Comparison of ENCODE assay signal across 9 cellular contexts in the genomic region with DNA sequence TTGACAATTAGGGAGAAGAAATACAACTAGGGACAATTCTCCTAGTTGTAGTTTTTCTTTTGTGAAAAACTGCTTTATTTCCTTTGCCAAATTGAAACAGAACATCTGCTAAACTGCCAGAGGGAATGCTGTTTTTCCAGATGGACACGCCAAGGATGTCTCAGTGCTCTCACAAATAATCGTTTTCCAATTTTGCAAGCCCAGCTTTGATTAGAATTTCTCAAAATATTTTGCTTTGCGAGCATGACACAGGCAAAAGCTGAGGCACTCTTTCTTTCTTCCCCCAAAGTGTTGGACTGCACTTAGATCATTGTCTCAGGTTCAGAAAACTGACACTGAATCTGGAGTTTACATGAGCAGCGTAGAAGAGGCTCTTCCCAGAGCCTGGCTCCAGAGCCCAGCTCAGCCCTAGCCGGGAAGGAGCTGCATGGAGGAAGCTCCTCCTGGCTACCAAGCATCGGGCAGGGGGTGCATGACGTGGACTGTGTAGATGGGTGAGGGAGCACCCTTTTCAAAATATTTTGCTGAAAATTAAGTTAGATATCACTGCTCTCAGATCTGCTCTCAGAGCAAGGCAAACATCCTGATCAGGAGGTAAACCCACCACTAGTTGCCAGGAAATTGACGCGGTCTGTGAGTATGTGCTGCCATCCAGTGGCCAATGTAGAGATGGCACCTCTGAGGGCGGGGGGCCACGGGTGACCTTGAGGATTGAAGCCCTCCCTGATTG.
A peak's percentile ranks its signal among the peaks of the same experiment; 100 is the strongest.
DNase-seq lines count a peak whose midpoint lies in the region; ATAC-seq and TF ChIP-seq lines count a peak whose summit lies in the region.
"Had no signal": no experiment of that assay in that cellular context is flagged by ENCODE, and none has a peak within 500 bp of the region (broad histone marks: within the 10 kb centered on the region; RNA-seq: fewer than 3 reads in every experiment).

No MANE protein-coding gene starts in this region.

- H3K9ac ChIP-seq in HUES48 (ENCODE audit: low read depth, low read length), result no peak overlapping the region
- H3K9ac ChIP-seq in SU-DHL-6 (ENCODE audit: low read length), result no peak overlapping the region

- intact Hi-C loops in gastrocnemius medialis (cut with DNase I; ENCODE audit: low total_unique reads), result loop anchor here (1.0 to 2.0 kb wide), 3 partner anchors 235 to 592 kb away; no protein-coding TSS in a partner anchor

- H2AFZ ChIP-seq in SU-DHL-6 (ENCODE audit: low read depth, low read length, severe bottlenecking), result no peak overlapping the region

- H3K9me3 ChIP-seq in HUES48 (ENCODE audit: control insufficient read depth, insufficient read depth, low read length), result no peaks in the 10 kb centered on the region
- H3K9me3 ChIP-seq in SU-DHL-6 (ENCODE audit: insufficient read depth, low read length), result no peaks in the 10 kb centered on the region
- H3K9me3 ChIP-seq in gastrocnemius medialis, result no peaks in the 10 kb centered on the region

- ATAC-seq in GM21360 (IDR thresholded peaks at IDR 0.05; ENCODE audit: unreplicated experiment) (peak; percentile 76), gastrocnemius medialis (peak; percentile 72 to 82), GM19023 (IDR thresholded peaks at IDR 0.05; ENCODE audit: unreplicated experiment) (no peak)

- no peaks in the 10 kb centered on the region for H4K20me1 ChIP-seq in SU-DHL-6 (ENCODE audit: low read depth, low read length)

- H3K4me3 ChIP-seq in HUES48 (ENCODE audit: low read depth, low read length) (no peak overlapping the region), SU-DHL-6 (ENCODE audit: insufficient read depth, low read length, poor library complexity, severe bottlenecking) (no peak overlapping the region), gastrocnemius medialis (peak overlapping the region in 3 of 4 donors; percentile 13 to 24 (median 22))

- peak overlapping the region; percentile 24 for H3K27ac ChIP-seq in HUES48 (ENCODE audit: low read depth, low read length)
- H3K27ac ChIP-seq in SU-DHL-6 (ENCODE audit: low read depth, low read length), result no peak overlapping the region
- H3K27ac ChIP-seq in gastrocnemius medialis, result peak overlapping the region; percentile 2 to 44 (median 34)
- H3K27ac ChIP-seq: epithelial cell of prostate had no signal

- H3K36me3 ChIP-seq in HUES48 (ENCODE audit: control insufficient read depth, insufficient read depth, low read length) (no peaks in the 10 kb centered on the region), SU-DHL-6 (ENCODE audit: low read length) (no peaks in the 10 kb centered on the region), gastrocnemius medialis (no peaks in the 10 kb centered on the region)

- DNase-seq in D341Med (ENCODE audit: low spot score) (peak; percentile 82), amniotic epithelial cell (ENCODE audit: low read depth) (peak; percentile 49), hepatic stellate cell (ENCODE audit: low spot score) (peak; percentile 68), gastrocnemius medialis (peak; percentile 15 to 44)

- H3K27me3 ChIP-seq in HUES48 (ENCODE audit: control insufficient read depth, insufficient read depth, low read length), result no peaks in the 10 kb centered on the region
- H3K27me3 ChIP-seq in SU-DHL-6 (ENCODE audit: low read length), result no peaks in the 10 kb centered on the region
- H3K27me3 ChIP-seq in gastrocnemius medialis, result no peaks in the 10 kb centered on the region

- H3K4me2 ChIP-seq in SU-DHL-6 (ENCODE audit: low read depth, low read length, poor library complexity, severe bottlenecking), result no peak overlapping the region

- H3K4me1 ChIP-seq in HUES48 (ENCODE audit: control insufficient read depth, insufficient read depth, low read length) (peaks cover 5% of the 10 kb centered on the region; the same call in 1 of the 2 replicates), gastrocnemius medialis (peaks cover 0 to 5% of the 10 kb centered on the region in 2 donors)

- in situ Hi-C loops in gastrocnemius medialis (cut with MboI; ENCODE audit: low sequenced_read_pairs in 4 of 4), result loop anchor here (5.0 to 25.0 kb wide), 6 partner anchors 313 to 593 kb away; no protein-coding TSS in a partner anchor

- peak; percentile 88 for TF ChIP-seq CTCF in SU-DHL-6 (IDR thresholded peaks at IDR 0.05; ENCODE audit: insufficient read depth, low read length, poor library complexity, severe bottlenecking)
- peak; percentile 94 to 99 (median 96) for TF ChIP-seq CTCF in gastrocnemius medialis (IDR thresholded peaks at IDR 0.05 in 4 of 5, conservative IDR thresholded peaks at IDR 0.05 in 1 of 5)

- H3K9me2 ChIP-seq in SU-DHL-6 (replicated peaks; ENCODE audit: insufficient read depth, low read length), result no peaks in the 10 kb centered on the region

- H3K79me2 ChIP-seq in SU-DHL-6 (ENCODE audit: insufficient read depth, low read length), result no peaks in the 10 kb centered on the region

- H3F3A ChIP-seq in SU-DHL-6 (ENCODE audit: insufficient read depth), result no peaks in the 10 kb centered on the region

- TF ChIP-seq POLR2A in gastrocnemius medialis (IDR thresholded peaks at IDR 0.05), result no peak

Comparison
In these comparisons a context has a peak if more than half of its experiments do, and no peak if none do; other contexts are left out.
1. DNase-seq: peak in every context shown above with its lines; median percentile 82 in D341Med; 68 in hepatic stellate cell; 49 in amniotic epithelial cell; 30 in gastrocnemius medialis.
2. H3K4me3 ChIP-seq: peak in gastrocnemius medialis (3 of 4); none in HUES48 (single experiment) and SU-DHL-6 (single experiment).